ENCODE assay signal across 21 cellular contexts in the genomic region with DNA sequence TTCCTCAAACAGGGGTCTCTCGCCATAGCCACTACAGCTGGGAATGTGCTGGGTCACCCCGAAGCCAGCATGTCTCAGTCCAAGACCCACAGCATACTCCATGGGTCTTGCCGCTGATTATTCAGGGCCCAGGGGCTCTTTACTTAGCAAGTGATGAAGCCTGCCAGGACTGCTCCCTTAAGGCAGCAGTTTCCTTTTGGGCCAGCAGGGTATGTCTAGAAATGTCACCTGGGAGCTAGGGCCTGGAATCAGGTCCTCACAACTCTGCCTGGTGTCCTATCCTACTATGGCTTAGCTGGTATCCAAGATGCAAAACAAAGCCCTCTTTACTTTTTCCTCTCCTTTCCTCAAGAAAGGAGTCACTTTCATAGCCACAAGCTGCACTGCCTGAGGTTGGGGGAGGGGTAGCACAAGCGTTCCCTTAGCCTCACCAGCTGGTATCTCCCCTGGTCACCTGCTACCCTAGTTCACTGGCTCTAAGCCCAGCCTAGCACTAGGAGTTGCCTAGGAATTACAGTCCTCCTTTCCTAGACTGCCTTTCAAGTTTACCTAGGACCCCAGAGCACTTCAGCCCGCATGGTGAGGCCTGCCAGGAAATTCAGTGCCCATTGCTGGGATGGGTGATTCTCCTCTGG. TPM values are rescaled to one million over a fixed set of nuclear protein-coding genes. Genes with fewer than 3 reads are reported as not detected.
DNase-seq lines count a peak whose midpoint lies in the region; TF ChIP-seq lines count a peak whose summit lies in the region.
"Had no signal": no experiment of that assay in that cellular context is flagged by ENCODE, and none has a peak within 500 bp of the region (broad histone marks: within the 10 kb centered on the region; RNA-seq: fewer than 3 reads in every experiment).

No MANE protein-coding gene starts in this region.

- H3K4ac ChIP-seq in H9 (ENCODE audit: low read depth, low read length): no peak overlapping the region
- H3K4ac ChIP-seq in mesendoderm (ENCODE audit: low read depth, low read length): no peak overlapping the region

- H3K4me1 Mint-ChIP-seq in H9: 0 out of 4 replicates have a peak, but pooled peaks cover 0 to 3% of the 10 kb centered on the region in 2 experiments

- H3K36me3 ChIP-seq in mesendoderm (ENCODE audit: control insufficient read depth, insufficient read depth, low read length) (no peaks in the 10 kb centered on the region), osteoblast (ENCODE audit: insufficient read depth, low read length) (peaks cover 45% of the 10 kb centered on the region)
- H3K36me3 ChIP-seq: MG63 had no signal

- H4K8ac ChIP-seq in H9 (replicated peaks; ENCODE audit: insufficient read length, low read depth, low read length) (no peak overlapping the region), mesendoderm (ENCODE audit: low read depth, low read length) (no peak overlapping the region)

- WGBS in H9 (ENCODE audit: extremely low coverage, insufficient read length, low lambda C conversion rate): no CpG with 5 or more reads among the region's 5 CpGs
- WGBS in mesendoderm (ENCODE audit: extremely low coverage, insufficient coverage, low lambda C conversion rate): no CpG with 5 or more reads among the region's 5 CpGs

- H3K36me3 Mint-ChIP-seq in H9 (ENCODE audit: insufficient read depth in 1 of 3, low read depth in 3 of 3): no peaks in the 10 kb centered on the region

- no peaks in the 10 kb centered on the region for H3K9me3 Mint-ChIP-seq in H9
- H3K9me3 Mint-ChIP-seq: natural killer cell treated with Interleukin-12 subunit alpha and Interleukin-12 subunit beta and Interleukin-15 and Interleukin-18, amount 100 ng/mL, for 72 hours; T-helper 2 cell treated with Interferon-gamma antibody and Interleukin-4, amounts not matched to agents 5 μg/mL and 100 μg/mL, for 36 hours had no signal

- no peaks in the 10 kb centered on the region for H3K4me1 ChIP-seq in H9 (ENCODE audit: insufficient read depth, low read length)
- no peaks in the 10 kb centered on the region for H3K4me1 ChIP-seq in mesendoderm (ENCODE audit: control insufficient read depth, low read depth, low read length)
- no peaks in the 10 kb centered on the region for H3K4me1 ChIP-seq in osteoblast (ENCODE audit: insufficient read depth, low read length)
- H3K4me1 ChIP-seq: SJSA1, upper lobe of left lung had no signal

- no peak overlapping the region for H3T11ph ChIP-seq in H9 (ENCODE audit: low read length)

- H3K9ac ChIP-seq in H9 (ENCODE audit: extremely low read depth, insufficient read length, low read length) (no peak overlapping the region), mesendoderm (ENCODE audit: low read length) (no peak overlapping the region)

- H3K4me2 ChIP-seq in H9 (ENCODE audit: insufficient read depth, insufficient read length, low read length) (no peak overlapping the region), mesendoderm (ENCODE audit: low read length) (no peak overlapping the region), osteoblast (ENCODE audit: insufficient read depth, low read length) (no peak overlapping the region)

- H3K18ac ChIP-seq in H9 (ENCODE audit: insufficient read length, low read depth, low read length) (no peak overlapping the region), mesendoderm (ENCODE audit: low read length) (no peak overlapping the region)

- H3K79me2 ChIP-seq in H9 (ENCODE audit: insufficient read depth, low read length) (no peaks in the 10 kb centered on the region), mesendoderm (ENCODE audit: control insufficient read depth, insufficient read depth, low read length) (no peaks in the 10 kb centered on the region), osteoblast (ENCODE audit: insufficient read depth, low read length) (no peaks in the 10 kb centered on the region)

- H3K27me3 Mint-ChIP-seq in H9 (ENCODE audit: low read depth): no peaks in the 10 kb centered on the region
- H3K27me3 Mint-ChIP-seq: natural killer cell treated with Interleukin-12 subunit alpha and Interleukin-12 subunit beta and Interleukin-15 and Interleukin-18, amount 100 ng/mL, for 72 hours had no signal

- no peak overlapping the region for H2BK120ac ChIP-seq in H9 (ENCODE audit: low read depth, low read length, poor library complexity, severe bottlenecking)
- H2BK120ac ChIP-seq in mesendoderm (ENCODE audit: low read depth, low read length): no peak overlapping the region

- H4K5ac ChIP-seq in H9 (ENCODE audit: insufficient read length, low read depth, low read length): no peak overlapping the region
- no peak overlapping the region for H4K5ac ChIP-seq in mesendoderm (ENCODE audit: low read length)

- H2BK20ac ChIP-seq in H9 (ENCODE audit: low read depth, low read length, poor library complexity, severe bottlenecking): no peak overlapping the region

- TF ChIP-seq CTCF in H9 (conservative IDR thresholded peaks at IDR 0.05) (peak; percentile 53; the same call in 2 of the 3 replicates), osteoblast (IDR thresholded peaks at IDR 0.05; ENCODE audit: extremely low read depth, low read depth, low read length) (no peak), GM10248 (IDR thresholded peaks at IDR 0.05; ENCODE audit: control extremely low read depth, extremely low read depth, low read depth, missing control alignments) (no peak)

- H2AK5ac ChIP-seq in H9 (ENCODE audit: insufficient read length, low read length): no peak overlapping the region
- no peak overlapping the region for H2AK5ac ChIP-seq in mesendoderm (ENCODE audit: low read length)

- H2AFZ ChIP-seq in H9 (ENCODE audit: low read length): no peak overlapping the region
- no peak overlapping the region for H2AFZ ChIP-seq in osteoblast (ENCODE audit: low read length)

- H2BK5ac ChIP-seq in H9 (ENCODE audit: insufficient read length, low read length) (no peak overlapping the region), mesendoderm (ENCODE audit: low read length) (no peak overlapping the region)

- POLR2A ChIA-PET in GM10248 (lab: Yijun Ruan, JAX): no interaction called here

- no peaks in the 10 kb centered on the region for H3K23me2 ChIP-seq in H9 (ENCODE audit: insufficient read length, low read depth, low read length, poor library complexity, severe bottlenecking)

- peak overlapping the region in 1 of 3 experiments; percentile 34; a peak in 1 of 7 replicates for H3K27ac Mint-ChIP-seq in H9
- H3K27ac Mint-ChIP-seq: natural killer cell treated with Interleukin-12 subunit alpha and Interleukin-12 subunit beta and Interleukin-15 and Interleukin-18, amount 100 ng/mL, for 72 hours had no signal

- H2BK15ac ChIP-seq in H9 (ENCODE audit: low read depth, low read length) (no peak overlapping the region), mesendoderm (replicated peaks; ENCODE audit: low read depth) (no peak overlapping the region)

- H2BK12ac ChIP-seq in H9 (ENCODE audit: insufficient read length, low read depth, low read length): no peak overlapping the region

- DNase-seq in DMS53 (lab: John Stamatoyannopoulos, UW): peak; percentile 12
- no peak for DNase-seq in DMS53 treated with DMSO at 0.1 percent for 48 hours (lab: John Stamatoyannopoulos, UW; ENCODE audit: unreplicated experiment)
- DNase-seq in H9: peak; percentile 49
- DNase-seq in RPMI8226: peak; percentile 61
- DNase-seq in mesendoderm: peak; percentile 24
- DNase-seq in osteoblast (ENCODE audit: insufficient read length, low spot score, missing footprints): no peak
- no peak for DNase-seq in GM10248 (ENCODE audit: extremely low spot score)
- DNase-seq in D341Med (ENCODE audit: low spot score): no peak
- DNase-seq: activated CD4-positive, alpha-beta T cell treated with anti-CD3 and anti-CD28 coated beads for 1 hour; activated CD8-positive, alpha-beta memory T cell treated with anti-CD3 and anti-CD28 coated beads, Interleukin-2, amount 50 U/mL, for 4 hours; activated gamma-delta T cell treated with Interleukin-2 at 50 U/mL for 16 hours; aorta; GOT3; MG63; stimulated activated naive CD4-positive, alpha-beta T cell treated with Interleukin-2 at 50 U/mL for 16 hours; upper lobe of left lung had no signal

- H4K91ac ChIP-seq in H9 (ENCODE audit: insufficient read length, low read depth, low read length): no peak overlapping the region

- H4K20me1 ChIP-seq in H9 (ENCODE audit: control insufficient read depth, insufficient read depth, insufficient read length): no peaks in the 10 kb centered on the region
- H4K20me1 ChIP-seq in osteoblast (ENCODE audit: insufficient read depth, low read length): no peaks in the 10 kb centered on the region

- H3K56ac ChIP-seq in H9 (ENCODE audit: insufficient read length, low read depth, low read length) (no peak overlapping the region), mesendoderm (ENCODE audit: low read length) (no peak overlapping the region)

- no peak overlapping the region for H3K14ac ChIP-seq in H9 (ENCODE audit: insufficient read depth, low read length)

- H3K4me3 ChIP-seq in mesendoderm (ENCODE audit: low read length): no peak overlapping the region
- H3K4me3 ChIP-seq in osteoblast (ENCODE audit: insufficient read depth, low read length): no peak overlapping the region
- H3K4me3 ChIP-seq: coronary artery, MG63, SJSA1, upper lobe of left lung had no signal

- H3K79me1 ChIP-seq in H9 (ENCODE audit: insufficient read depth, low read depth, low read length, poor library complexity, severe bottlenecking) (no peaks in the 10 kb centered on the region), mesendoderm (ENCODE audit: low read length) (no peaks in the 10 kb centered on the region)

- H3K9me3 ChIP-seq in H9 (ENCODE audit: control insufficient read depth, low read depth, low read length): no peaks in the 10 kb centered on the region
- H3K9me3 ChIP-seq in osteoblast (ENCODE audit: low read depth, low read length): no peaks in the 10 kb centered on the region
- H3K9me3 ChIP-seq: MG63, SJSA1, upper lobe of left lung had no signal

- H3K23ac ChIP-seq in H9 (ENCODE audit: insufficient read length, low read depth, low read length) (no peak overlapping the region), mesendoderm (ENCODE audit: low read length) (no peak overlapping the region)

- H3K4me3 Mint-ChIP-seq in H9: no peak overlapping the region
- H3K4me3 Mint-ChIP-seq: natural killer cell treated with Interleukin-12 subunit alpha and Interleukin-12 subunit beta and Interleukin-15 and Interleukin-18, amount 100 ng/mL, for 72 hours; T-helper 2 cell treated with Interferon-gamma antibody and Interleukin-4, amounts not matched to agents 5 μg/mL and 100 μg/mL, for 36 hours had no signal

- H3K27me3 ChIP-seq in H9 (ENCODE audit: insufficient read depth, low read length): no peaks in the 10 kb centered on the region
- H3K27me3 ChIP-seq in mesendoderm (ENCODE audit: insufficient read depth, low read length, poor library complexity): no peaks in the 10 kb centered on the region
- H3K27me3 ChIP-seq in osteoblast (ENCODE audit: insufficient read depth, low read length): no peaks in the 10 kb centered on the region
- H3K27me3 ChIP-seq: MG63, SJSA1, upper lobe of left lung had no signal

- CTCF ChIA-PET in GM10248 (lab: Yijun Ruan, JAX): interaction anchor here (0.9 kb wide), 1 partner anchor 20 kb away, joined by 3 read pairs; no protein-coding TSS in a partner anchor

- H3K27ac ChIP-seq in H9 (ENCODE audit: insufficient read length, low read depth, low read length): no peak overlapping the region
- H3K27ac ChIP-seq in mesendoderm (ENCODE audit: low read depth, low read length): no peak overlapping the region
- no peak overlapping the region for H3K27ac ChIP-seq in osteoblast (ENCODE audit: low read depth, low read length)
- H3K27ac ChIP-seq: C4-2B, coronary artery, SJSA1, upper lobe of left lung had no signal

RNA-seq across cellular contexts. Expression of a gene that starts 22.6 kb away (rescaled TPM):
- 0.94 and 1.4 TPM in 2 replicates for total RNA-seq in H9 (2021)
- polyA plus RNA-seq in mesendoderm (2013, experiment 1 of 2): 0.51 TPM
- 0.66 TPM for polyA plus RNA-seq in mesendoderm (2013, experiment 2 of 2)
- 26.4 and 26.5 TPM in 2 replicates for total RNA-seq in osteoblast

RNA-seq across cellular contexts. Expression of a gene that starts 52.4 kb away (rescaled TPM):
- total RNA-seq in H9 (2021): 29.1 and 33.0 TPM in 2 replicates
- polyA plus RNA-seq in mesendoderm (2013, experiment 1 of 2): 22.4 TPM
- 23.4 TPM for polyA plus RNA-seq in mesendoderm (2013, experiment 2 of 2)
- total RNA-seq in osteoblast: 109 and 114 TPM in 2 replicates

RNA-seq across cellular contexts. Expression of a gene that starts 59.5 kb away (rescaled TPM):
- total RNA-seq in H9 (2021) (2.3 and 2.9 TPM in 2 replicates), osteoblast (under 0.01 TPM in 1 of 2 replicates, not detected in the other)
- 0.65 TPM for polyA plus RNA-seq in mesendoderm (2013, experiment 1 of 2)
- 0.91 TPM for polyA plus RNA-seq in mesendoderm (2013, experiment 2 of 2)
- total RNA-seq: SJSA1 had no signal

Comparison
In these comparisons a context has a peak if more than half of its experiments do, and no peak if none do; other contexts are left out.
1. DNase-seq: peak in DMS53 (single experiment), H9 (single experiment), RPMI8226 (single experiment) and mesendoderm (single experiment); none in DMS53 treated with DMSO at 0.1 percent for 48 hours (single experiment), osteoblast (single experiment), GM10248 (single experiment) and D341Med (single experiment).
2. RNA of a gene that starts 22.6 kb away (total RNA-seq): 26.4 to 26.5 TPM in osteoblast; 0.94 to 1.4 TPM in H9; every median in the first group is over 10 times any median in the second.